11 cellular contexts compared by ENCODE assay signal in the genomic region with DNA sequence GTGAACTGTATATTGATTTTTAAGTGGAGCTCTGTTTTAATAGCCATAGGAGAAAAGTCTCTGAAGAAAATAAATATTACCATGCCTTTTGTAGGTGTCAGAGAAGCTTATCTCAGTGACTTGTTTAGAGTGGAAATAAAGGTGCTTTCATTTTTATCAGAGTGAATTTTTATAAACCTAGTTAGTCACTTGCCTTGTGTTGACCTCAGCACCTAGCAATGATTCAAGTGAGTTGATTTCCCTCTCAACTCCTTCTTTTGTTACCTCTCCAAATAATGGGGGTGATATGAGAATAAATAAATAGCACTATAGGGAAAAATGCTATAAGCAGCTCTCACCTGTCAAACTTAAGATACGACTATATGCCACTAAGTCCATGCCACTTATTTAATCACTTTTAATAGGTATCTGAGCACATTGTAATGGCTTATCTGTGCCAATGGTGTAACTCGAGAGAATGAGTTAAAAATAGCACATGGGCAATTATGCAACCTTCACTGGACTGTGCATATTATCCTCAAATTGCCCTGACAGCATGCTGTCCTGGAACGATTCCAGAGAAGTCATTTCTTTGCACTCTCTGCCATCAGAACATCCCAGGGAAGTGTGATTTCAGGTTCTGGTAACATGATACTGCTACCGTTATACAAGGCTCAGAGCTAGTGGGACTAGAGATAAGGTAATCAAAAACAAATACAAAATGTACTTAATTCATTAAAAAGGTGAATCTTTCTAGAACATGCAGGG.
DNase-seq lines count a peak whose midpoint lies in the region; ATAC-seq, FAIRE-seq and TF ChIP-seq lines count a peak whose summit lies in the region.
"Had no signal": no experiment of that assay in that cellular context is flagged by ENCODE, and none has a peak within 500 bp of the region (broad histone marks: within the 10 kb centered on the region; RNA-seq: fewer than 3 reads in every experiment).

No MANE protein-coding gene starts in this region.

- no peaks in the 10 kb centered on the region for H3K27me3 ChIP-seq in bronchial epithelial cell (ENCODE audit: control insufficient read depth, insufficient read depth, low read length)
- H3K27me3 ChIP-seq: tibial nerve had no signal

- no peak for TF ChIP-seq CTCF in bronchial epithelial cell (IDR thresholded peaks at IDR 0.05; ENCODE audit: insufficient read depth, low read length, severe bottlenecking)

- TF ChIP-seq POLR2A in erythroblast (IDR thresholded peaks at IDR 0.05; ENCODE audit: low read length), result no peak

- no peaks in the 10 kb centered on the region for H3K36me3 ChIP-seq in bronchial epithelial cell (ENCODE audit: control insufficient read depth, insufficient read depth, low read length)
- H3K36me3 ChIP-seq: tibial nerve had no signal

- ATAC-seq in HG03571 (IDR thresholded peaks at IDR 0.05; ENCODE audit: unreplicated experiment), result no peak
- ATAC-seq: activated CD8-positive, alpha-beta T cell treated with anti-CD3 and anti-CD28 coated beads, Interleukin-2, amount 10 ng/mL, durations not matched to agents 7 days and 5 days had no signal

- H3K4me3 ChIP-seq in bronchial epithelial cell (ENCODE audit: low read depth, low read length), result no peak overlapping the region
- H3K4me3 ChIP-seq: tibial nerve had no signal

- DNase-seq in G401 (ENCODE audit: low spot score), result peak; percentile 79
- DNase-seq in NCI-H187 (lab: John Stamatoyannopoulos, UW), result peak; percentile 68 to 70
- DNase-seq in bronchial epithelial cell (ENCODE audit: low read depth), result peak; percentile 26
- DNase-seq in myocyte (ENCODE audit: low read depth), result peak; percentile 58
- no peak for DNase-seq in erythroblast (lab: John Stamatoyannopoulos, UW)
- DNase-seq in stimulated activated CD8-positive, alpha-beta memory T cell treated with anti-CD3 and anti-CD28 coated beads, Interleukin-4, amount 100 ng/mL, for 48 hours, result no peak
- no peak for DNase-seq in stimulated activated CD4-positive, alpha-beta T cell treated with anti-CD3 and anti-CD28 coated beads, Interleukin-1b, Interleukin-23, amount 100 ng/mL, for 48 hours
- DNase-seq: activated CD8-positive, alpha-beta T cell treated with anti-CD3 and anti-CD28 coated beads, Interleukin-2, amount 10 ng/mL, durations not matched to agents 7 days and 5 days; GDM1 had no signal

- in situ Hi-C loops in G401 (cut with HindIII; ENCODE audit: low sequenced_read_pairs), result no loop called here

- no peak for FAIRE-seq in bronchial epithelial cell (lab: Jason Lieb, UNC)

Comparison
In these comparisons a context has a peak if more than half of its experiments do, and no peak if none do; other contexts are left out.
1. DNase-seq: peak in G401 (single experiment), NCI-H187 (2 of 2), bronchial epithelial cell (single experiment) and myocyte (single experiment); none in erythroblast (0 of 2), stimulated activated CD8-positive, alpha-beta memory T cell treated with anti-CD3 and anti-CD28 coated beads, Interleukin-4, amount 100 ng/mL, for 48 hours (single experiment) and stimulated activated CD4-positive, alpha-beta T cell treated with anti-CD3 and anti-CD28 coated beads, Interleukin-1b, Interleukin-23, amount 100 ng/mL, for 48 hours (single experiment).